In the genomic region with DNA sequence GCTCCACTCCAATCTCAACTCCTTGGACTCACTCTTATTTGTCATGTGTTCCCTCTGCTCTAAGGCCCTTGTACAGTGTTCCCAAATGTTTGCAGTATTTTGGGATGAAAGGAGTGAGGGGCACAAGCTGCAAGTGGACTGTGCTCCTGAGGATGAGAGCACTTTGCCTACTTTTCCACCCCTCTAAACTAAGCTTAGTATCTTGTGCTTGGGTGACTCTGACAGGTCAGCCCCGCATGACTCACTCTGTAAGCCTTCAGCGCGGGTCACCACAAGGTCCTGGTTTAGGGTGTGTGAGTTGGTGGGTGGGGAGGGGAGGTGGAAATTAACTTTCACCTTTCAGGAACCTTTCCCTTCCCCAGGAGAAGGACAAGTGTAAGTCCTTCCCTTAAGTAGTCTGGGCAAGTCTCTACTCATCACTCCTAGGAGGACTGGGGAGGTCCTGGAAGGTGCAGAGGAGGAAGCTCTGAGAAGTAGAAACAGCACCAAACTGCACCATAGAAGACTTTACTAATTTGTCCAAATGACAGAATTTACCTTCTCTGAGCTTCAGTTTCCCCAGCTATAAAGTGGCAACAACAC, we compare ENCODE assay signal across 9 cellular contexts.
DNase-seq lines count a peak whose midpoint lies in the region; ATAC-seq and TF ChIP-seq lines count a peak whose summit lies in the region.
"Had no signal": no experiment of that assay in that cellular context is flagged by ENCODE, and none has a peak within 500 bp of the region (broad histone marks: within the 10 kb centered on the region; RNA-seq: fewer than 3 reads in every experiment).

No MANE protein-coding gene starts in this region.

- H3K36me3 Mint-ChIP-seq in T-cell = no peaks in the 10 kb centered on the region

- no peak overlapping the region for H3K27ac Mint-ChIP-seq in T-cell

- no peak overlapping the region for H3K4me3 Mint-ChIP-seq in T-cell

- H3K27ac ChIP-seq in hepatocyte (peak overlapping the region; percentile 97), stomach (peak overlapping the region; percentile 78 to 89 (median 82))
- H3K27ac ChIP-seq: HL-60 had no signal

- TF ChIP-seq CTCF in hepatocyte (IDR thresholded peaks at IDR 0.05; ENCODE audit: poor library complexity) (no peak), stomach (IDR thresholded peaks at IDR 0.05) (no peak)

- no peaks in the 10 kb centered on the region for H3K9me3 ChIP-seq in hepatocyte (ENCODE audit: low read depth)
- H3K9me3 ChIP-seq in stomach = no peaks in the 10 kb centered on the region

- no peaks in the 10 kb centered on the region for H3K79me2 ChIP-seq in hepatocyte

- POLR2A ChIA-PET in T-cell (lab: Charles Lee) = interaction anchor here in 1 of 2 donors (0.6 kb wide), 1 partner anchor 1464 kb away, joined by 5 read pairs; no protein-coding TSS in a partner anchor

- intact Hi-C loops in stomach (cut with DNase I; ENCODE audit: low total_unique reads) = no loop called here

- DNase-seq in NK-92 treated with Interleukin-12 subunit alpha and Interleukin-12 subunit beta, amount 100 ng/mL, for 24 hours (lab: John Stamatoyannopoulos, UW) = peak; percentile 54
- no peak for DNase-seq in NK-92 (lab: John Stamatoyannopoulos, UW; ENCODE audit: unreplicated experiment)
- DNase-seq in SW 1271 (lab: John Stamatoyannopoulos, UW) = peak; percentile 35 to 71
- DNase-seq in hepatocyte (ENCODE audit: low spot score) = peak; percentile 85
- peak; percentile 70 for DNase-seq in stomach
- no peak for DNase-seq in stimulated activated naive CD4-positive, alpha-beta T cell (lab: John Stamatoyannopoulos, UW)
- no peak for DNase-seq in activated gamma-delta T cell (lab: John Stamatoyannopoulos, UW)
- no peak for DNase-seq in T-cell

- WGBS in hepatocyte (ENCODE audit: low lambda C conversion rate, missing lambda C conversion rate) = 17% methylated on average over 3 of the region's 3 CpGs
- WGBS in stomach, 5 donors = 21 to 47% (median 28%) methylated on average over 2 to 3 of the region's 3 CpGs

- no peak for TF ChIP-seq POLR2A in stomach (IDR thresholded peaks at IDR 0.05)

- no peaks in the 10 kb centered on the region for H3K9me2 ChIP-seq in hepatocyte (replicated peaks; ENCODE audit: insufficient read depth)

- no peak for TF ChIP-seq EP300 in stomach (IDR thresholded peaks at IDR 0.05)

- CTCF ChIA-PET in T-cell (lab: Charles Lee) = interaction anchor here in 1 of 2 donors (0.7 to 1.4 kb wide), 2 partner anchors 53 to 1121 kb away, joined by 4 to 5 read pairs; no protein-coding TSS in a partner anchor

- H3K4me1 ChIP-seq in hepatocyte (ENCODE audit: insufficient read depth) = peaks cover 39% of the 10 kb centered on the region
- H3K4me1 ChIP-seq in stomach = peaks cover 0 to 15% (median 9%) of the 10 kb centered on the region in 4 donors

- no peaks in the 10 kb centered on the region for H3K4me1 Mint-ChIP-seq in T-cell

- no peaks in the 10 kb centered on the region for H3K36me3 ChIP-seq in hepatocyte (replicated peaks; ENCODE audit: insufficient read depth, low read depth)
- H3K36me3 ChIP-seq in stomach = no peaks in the 10 kb centered on the region

- H3K9me3 Mint-ChIP-seq in T-cell = no peaks in the 10 kb centered on the region

- peak overlapping the region; percentile 36 for H3K4me2 ChIP-seq in hepatocyte

- ATAC-seq in T-cell (replicated peaks in 1 of 4) = no peak

- H3K4me3 ChIP-seq in hepatocyte (no peak overlapping the region), stomach (no peak overlapping the region)

- H2AFZ ChIP-seq in hepatocyte = no peak overlapping the region

- H4K20me1 ChIP-seq in hepatocyte (ENCODE audit: insufficient read depth, poor library complexity, severe bottlenecking) = no peaks in the 10 kb centered on the region

- H3K27me3 Mint-ChIP-seq in T-cell = peaks cover 34 to 36% of the 10 kb centered on the region in 2 donors

- H3K27me3 ChIP-seq in hepatocyte (no peaks in the 10 kb centered on the region), stomach (peaks cover 0 to 2% (median 0%) of the 10 kb centered on the region in 3 donors)

Comparison
In these comparisons a context has a peak if more than half of its experiments do, and no peak if none do; other contexts are left out.
1. DNase-seq: peak in NK-92 treated with Interleukin-12 subunit alpha and Interleukin-12 subunit beta, amount 100 ng/mL, for 24 hours (single experiment), SW 1271 (2 of 2), hepatocyte (single experiment) and stomach (single experiment); none in NK-92 (single experiment), stimulated activated naive CD4-positive, alpha-beta T cell (0 of 6), activated gamma-delta T cell (single experiment) and T-cell (0 of 34).